In genomic region chr19:14497347-14497921, GRCh38 we compare ENCODE assay signal across 1 cellular context.
TF ChIP-seq lines count a peak whose summit lies in the region.

No MANE protein-coding gene starts in this region.

TF ChIP-seq in liver, 16 proteins besides CTCF, POLR2A, EP300 and RAD21 (continued from another document):
- peak; percentile 29 to 32 for TF ChIP-seq HNF4A (conservative IDR thresholded peaks at IDR 0.05)
- TF ChIP-seq FOXA2 (IDR thresholded peaks at IDR 0.05), result no peak
- no peak for TF ChIP-seq EGR1 (IDR thresholded peaks at IDR 0.05; ENCODE audit: low read depth in 2 of 2)
- no peak for TF ChIP-seq GABPA (IDR thresholded peaks at IDR 0.05 in 1 of 2, conservative IDR thresholded peaks at IDR 0.05 in 1 of 2)
- TF ChIP-seq JUND (IDR thresholded peaks at IDR 0.05), result no peak
- TF ChIP-seq MAX (IDR thresholded peaks at IDR 0.05), result no peak
- TF ChIP-seq SP1 (IDR thresholded peaks at IDR 0.05), result peak; percentile 47
- TF ChIP-seq REST (IDR thresholded peaks at IDR 0.05), result no peak
- TF ChIP-seq YY1 (IDR thresholded peaks at IDR 0.05), result peak; percentile 15
- peak; percentile 20 to 44 for TF ChIP-seq RXRA (IDR thresholded peaks at IDR 0.05)
- TF ChIP-seq NR2F2 (IDR thresholded peaks at IDR 0.05), result peak; percentile 66
- no peak for TF ChIP-seq ATF3 (IDR thresholded peaks at IDR 0.05)
- TF ChIP-seq FOXA1 (IDR thresholded peaks at IDR 0.05), result no peak
- no peak for TF ChIP-seq HNF4G (IDR thresholded peaks at IDR 0.05)
- TF ChIP-seq ZBTB33 (IDR thresholded peaks at IDR 0.05), result no peak
